In the genomic region with DNA sequence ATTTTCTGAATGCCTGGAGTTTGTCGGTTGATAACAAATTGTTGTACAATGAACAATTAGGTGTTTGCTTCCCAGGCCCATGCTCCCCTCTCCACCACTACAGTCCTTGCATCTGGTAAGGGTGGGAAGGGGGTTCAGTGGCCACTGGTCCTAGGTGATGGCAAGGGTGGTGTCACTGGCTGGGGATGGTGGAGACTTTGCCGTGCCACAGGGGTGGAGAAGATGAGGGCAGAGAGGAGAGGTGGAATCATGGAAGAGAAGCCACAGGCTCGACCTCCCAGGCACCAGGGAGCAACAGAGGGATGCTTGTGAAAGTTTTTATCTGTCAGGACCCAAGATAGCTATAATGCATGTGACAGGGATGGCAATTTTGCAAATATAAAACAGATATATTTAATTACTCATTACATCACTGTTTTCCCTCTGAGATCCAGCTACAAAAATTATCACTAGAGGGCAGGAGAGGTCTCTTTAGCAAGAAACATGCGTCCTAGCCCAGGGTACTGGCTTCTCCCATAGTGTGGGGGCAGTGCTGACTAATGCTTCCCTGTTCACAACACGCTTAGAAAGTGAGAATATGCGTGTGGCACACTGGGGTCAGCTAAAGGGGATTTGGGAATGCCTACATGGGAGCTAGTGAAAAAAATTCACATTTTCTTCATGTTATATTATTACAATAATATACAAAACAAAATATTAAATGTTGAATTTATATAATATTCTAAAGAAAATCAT, we compare ENCODE assay signal across 8 cellular contexts. TPM values are rescaled to one million over a fixed set of nuclear protein-coding genes. Genes with fewer than 3 reads are reported as not detected.
DNase-seq lines count a peak whose midpoint lies in the region; ATAC-seq, FAIRE-seq and TF ChIP-seq lines count a peak whose summit lies in the region.

No MANE protein-coding gene starts in this region.

- H3K27me3 ChIP-seq in PC-3 (ENCODE audit: low read length) (no peaks in the 10 kb centered on the region), pancreas (no peaks in the 10 kb centered on the region)

- no peak overlapping the region for H3K27ac ChIP-seq in PC-3 (ENCODE audit: low read length)
- H3K27ac ChIP-seq in pancreas = no peak overlapping the region

- CTCF ChIA-PET in PC-3 (lab: Charles Lee) = interaction anchor here (0.6 to 1.0 kb wide), 3 partner anchors 49 to 248 kb away, joined by 3 read pairs; partner anchors contain the start of genes AMPD3 and RNF141

- TF ChIP-seq CTCF in LNCaP clone FGC (IDR thresholded peaks at IDR 0.05; ENCODE audit: control insufficient read depth, extremely low read depth, insufficient read depth) (peak; percentile 77), PC-3 (conservative IDR thresholded peaks at IDR 0.05; ENCODE audit: low read depth, low read length) (peak; percentile 70), pancreas (IDR thresholded peaks at IDR 0.05) (peak; percentile 16 to 55 (median 38))

- peak; percentile 83 for FAIRE-seq in pancreas (lab: Jason Lieb, UNC)
- FAIRE-seq in urothelium cell line (lab: Jason Lieb, UNC) = peak; percentile 30

- no peaks in the 10 kb centered on the region for H3K36me3 ChIP-seq in PC-3 (ENCODE audit: low read depth, low read length)
- H3K36me3 ChIP-seq in pancreas = no peaks in the 10 kb centered on the region

- peaks cover 3% of the 10 kb centered on the region for H3F3A ChIP-seq in PC-3 (ENCODE audit: low read length, unreplicated experiment)

- no peak overlapping the region for H3K9ac ChIP-seq in PC-3 (ENCODE audit: low read length)

- BruUV-seq in PC-3 (replicated peaks; lab: Mats Ljungman, UMichigan) = no TSS peak

- intact Hi-C loops in PC-3 (cut with micrococcal nuclease) = loop anchor here (2.0 to 5.0 kb wide), 5 partner anchors 31 to 109 kb away; partner anchors contain the start of gene AMPD3
- intact Hi-C loops in pancreas (cut with DNase I) = loop anchor here in 2 of 3 donors (10.0 kb wide), 2 partner anchors 249 to 329 kb away; no protein-coding TSS in a partner anchor

- WGBS in pancreas, 2 donors = 13 to 18% methylated on average over 6 of the region's 6 CpGs

- DNase-seq in activated gamma-delta T cell treated with Interleukin-2 at 50 U/mL for 16 hours (peak; percentile 31), activated gamma-delta T cell (lab: John Stamatoyannopoulos, UW) (no peak), LNCaP clone FGC (ENCODE audit: low read depth) (peak; percentile 46), PC-3 (peak; percentile 87), glomerular endothelial cell (ENCODE audit: extremely low read depth, low read depth, low spot score) (peak; percentile 65), pancreas (peak in 4 of 6 donors; percentile 40 to 73 (median 60)), urothelium cell line (ENCODE audit: low spot score) (peak; percentile 81)
- DNase-seq in activated T-helper 9 cell treated with anti-CD3 and anti-CD28 coated beads, Interleukin-2, amount 50 U/mL, for 16 hours (ENCODE audit: low read depth) = peak; percentile 20

- H3K4me1 ChIP-seq in PC-3 (ENCODE audit: insufficient read depth, low read length) (peaks cover 21% of the 10 kb centered on the region), pancreas (no peaks in the 10 kb centered on the region)

- H3K4me2 ChIP-seq in PC-3 (ENCODE audit: low read length) = no peak overlapping the region

- POLR2A ChIA-PET in PC-3 (lab: Charles Lee; ENCODE audit: unreplicated experiment) = interaction anchor here (0.5 kb wide), 1 partner anchor 409 kb away, joined by 3 read pairs; no protein-coding TSS in a partner anchor

- H4K20me1 ChIP-seq in PC-3 (ENCODE audit: low read length) = no peaks in the 10 kb centered on the region

- H3K9me3 ChIP-seq in PC-3 (ENCODE audit: low read length) = no peaks in the 10 kb centered on the region
- H3K9me3 ChIP-seq in pancreas = no peaks in the 10 kb centered on the region

- no peak overlapping the region for H2AFZ ChIP-seq in PC-3 (ENCODE audit: low read length)

- H3K4me3 ChIP-seq in LNCaP clone FGC (ENCODE audit: low read depth, low read length) (no peak overlapping the region), PC-3 (ENCODE audit: low read length) (no peak overlapping the region), pancreas (no peak overlapping the region)

- ATAC-seq in PC-3 = peak; percentile 41
- peak; percentile 76 to 99 (median 97) for ATAC-seq in pancreas

- H3K79me2 ChIP-seq in PC-3 (ENCODE audit: low read length) = no peaks in the 10 kb centered on the region

- H3K9me2 ChIP-seq in PC-3 (replicated peaks; ENCODE audit: low read length) = no peaks in the 10 kb centered on the region

RNA-seq across cellular contexts. Expression of gene AMPD3, which starts 49.0 kb away (rescaled TPM):
- 11.8 and 16.5 TPM in 2 replicates for total RNA-seq in PC-3 (2014; rRNA removed)
- 5.0 and 7.7 TPM in 2 replicates for total RNA-seq in glomerular endothelial cell
- 1 to 10 TPM; 2.7 to 10.0 (median 3.7) TPM for total RNA-seq in pancreas
- polyA plus RNA-seq in pancreas = 1 to 10 TPM; 3.0 to 5.6 TPM
